Comparison of ENCODE assay signal across 8 cellular contexts in genomic region chr10:102432162-102432950, GRCh38. TPM values are rescaled to one million over a fixed set of nuclear protein-coding genes. Genes with fewer than 3 reads are reported as not detected.
DNase-seq lines count a peak whose midpoint lies in the region; ATAC-seq, FAIRE-seq and TF ChIP-seq lines count a peak whose summit lies in the region.

TSS of gene CUEDC2 (minus strand) at chr10:102432574. CDS start at chr10:102425188, 7,386 bp downstream.

- no peaks in the 10 kb centered on the region for H4K20me1 ChIP-seq in smooth muscle cell (ENCODE audit: low read depth)

- FAIRE-seq in bronchial epithelial cell (lab: Jason Lieb, UNC) = no peak

- H3K27ac ChIP-seq in AG04450 (ENCODE audit: low read depth, low read length) = peak within 1 kb of the TSS; percentile 73
- H3K27ac ChIP-seq in smooth muscle cell (ENCODE audit: low read depth) = peak within 1 kb of the TSS; percentile 59

- peaks cover 11% of the 10 kb centered on the region for H3K79me2 ChIP-seq in smooth muscle cell (ENCODE audit: low read depth)

- CTCF ChIA-PET in AG04450 (lab: Charles Lee) = interaction anchor here (0.6 to 2.4 kb wide), 5 partner anchors 9 to 534 kb away, joined by 3 to 21 read pairs (median 7); no protein-coding TSS in a partner anchor

- POLR2A ChIA-PET in AG04450 (lab: Yijun Ruan, JAX) = interaction anchor here (0.5 to 1.8 kb wide), 11 partner anchors 8 to 299 kb away, joined by 3 to 31 read pairs (median 5); partner anchors contain the start of genes FBXL15 and PPRC1

- peaks cover 23% of the 10 kb centered on the region for H3K4me1 ChIP-seq in smooth muscle cell (ENCODE audit: low read depth)

- H3K36me3 ChIP-seq in bronchial epithelial cell (ENCODE audit: control insufficient read depth, insufficient read depth, low read length) (no peaks in the 10 kb centered on the region), smooth muscle cell (ENCODE audit: low read depth) (no peaks in the 10 kb centered on the region)

- peak; percentile 93 for DNase-seq in AG04450 (ENCODE audit: low read depth, low spot score)
- DNase-seq in NCI-H2227 treated with DMSO at 0.1 percent for 48 hours (lab: John Stamatoyannopoulos, UW) = peak; percentile 90
- peak; percentile 86 for DNase-seq in bronchial epithelial cell (ENCODE audit: low read depth)
- peak; percentile 91 for DNase-seq in iPS-NIHi11 (ENCODE audit: low spot score)
- peak; percentile 79 for DNase-seq in smooth muscle cell (lab: John Stamatoyannopoulos, UW; ENCODE audit: unreplicated experiment)

- peak within 1 kb of the TSS; percentile 89 for H3K9ac ChIP-seq in smooth muscle cell (ENCODE audit: low read depth)

- under 1% methylated on average over 46 of the region's 52 CpGs for WGBS in smooth muscle cell (ENCODE audit: low lambda C conversion rate)

- peak within 1 kb of the TSS; percentile 97 for H2AFZ ChIP-seq in smooth muscle cell (ENCODE audit: low read depth)

- peak within 1 kb of the TSS; percentile 100 for H3K4me2 ChIP-seq in smooth muscle cell

- H3K4me3 ChIP-seq in AG04450 (ENCODE audit: low read depth, low read length) (peak within 1 kb of the TSS; percentile 93), WI38 (ENCODE audit: low read depth, low read length) (peak within 1 kb of the TSS; percentile 75), bronchial epithelial cell (ENCODE audit: low read depth, low read length) (peak within 1 kb of the TSS; percentile 67), smooth muscle cell (peak within 1 kb of the TSS; percentile 97)

- H3F3A ChIP-seq in smooth muscle cell (ENCODE audit: low read depth) = no peaks in the 10 kb centered on the region

- no peak for TF ChIP-seq CTCF in AG04450 (IDR thresholded peaks at IDR 0.05; ENCODE audit: low read depth, low read length)
- no peak for TF ChIP-seq CTCF in WI38 (IDR thresholded peaks at IDR 0.05; ENCODE audit: low read depth, low read length)
- TF ChIP-seq CTCF in bronchial epithelial cell (IDR thresholded peaks at IDR 0.05; ENCODE audit: insufficient read depth, low read length, severe bottlenecking) = no peak
- no peak for TF ChIP-seq CTCF in smooth muscle cell (IDR thresholded peaks at IDR 0.05; ENCODE audit: borderline replicate concordance, insufficient read depth, poor library complexity, severe bottlenecking)

- H3K9me3 ChIP-seq in AG04450 (ENCODE audit: control insufficient read depth, insufficient read depth, low read length) (no peaks in the 10 kb centered on the region), smooth muscle cell (replicated peaks; ENCODE audit: low read depth) (no peaks in the 10 kb centered on the region)

- peak; percentile 79 for ATAC-seq in GM18907 (IDR thresholded peaks at IDR 0.05; ENCODE audit: unreplicated experiment)
- peak; percentile 78 for ATAC-seq in HG03159 (IDR thresholded peaks at IDR 0.05; ENCODE audit: unreplicated experiment)

- H3K27me3 ChIP-seq in AG04450 (ENCODE audit: control insufficient read depth, insufficient read depth, low read length) (no peaks in the 10 kb centered on the region), bronchial epithelial cell (ENCODE audit: control insufficient read depth, insufficient read depth, low read length) (no peaks in the 10 kb centered on the region), smooth muscle cell (ENCODE audit: low read depth) (no peaks in the 10 kb centered on the region)

RNA-seq across cellular contexts. Expression of gene CUEDC2, which starts in this region (rescaled TPM):
- polyA plus RNA-seq in AG04450 (2011; rRNA removed) (61.1 and 68.6 TPM in 2 replicates), smooth muscle cell (111 and 112 TPM in 2 replicates)
- polyA minus RNA-seq in AG04450 (2011; rRNA and poly(A)+ RNA removed) = 33.3 and 43.0 TPM in 2 replicates
- total RNA-seq in bronchial epithelial cell (29.7 and 31.5 TPM in 2 replicates), smooth muscle cell (24.7 and 40.9 TPM in 2 replicates)

Comparison
In these comparisons a context has a peak if more than half of its experiments do, and no peak if none do; other contexts are left out.
1. Peak in every context shown above with its lines: DNase-seq, ATAC-seq, H3K4me3 ChIP-seq and H3K27ac ChIP-seq.